ENCODE assay signal across 16 cellular contexts in genomic region chr12:47896633-47897032, GRCh38. TPM values are rescaled to one million over a fixed set of nuclear protein-coding genes. Genes with fewer than 3 reads are reported as not detected.
DNase-seq lines count a peak whose midpoint lies in the region; ATAC-seq, FAIRE-seq and TF ChIP-seq lines count a peak whose summit lies in the region.
"Had no signal": no experiment of that assay in that cellular context is flagged by ENCODE, and none has a peak within 500 bp of the region (broad histone marks: within the 10 kb centered on the region; RNA-seq: fewer than 3 reads in every experiment).

No MANE protein-coding gene starts in this region.

- H3K27ac ChIP-seq in foreskin keratinocyte (no peak overlapping the region), testis (no peak overlapping the region)

- FAIRE-seq in RCC 7860 (lab: Jason Lieb, UNC) = no peak

- H3K4me1 Mint-ChIP-seq in effector memory CD8-positive, alpha-beta T cell (ENCODE audit: low read depth in 2 of 2) = peaks cover 9 to 15% of the 10 kb centered on the region in 2 donors

- H3K27me3 Mint-ChIP-seq in effector memory CD8-positive, alpha-beta T cell = peaks cover 22 to 53% of the 10 kb centered on the region in 2 donors

- no peaks in the 10 kb centered on the region for H3K9me3 Mint-ChIP-seq in effector memory CD8-positive, alpha-beta T cell
- H3K9me3 Mint-ChIP-seq: stimulated activated naive CD8-positive, alpha-beta T cell treated with anti-CD3 and anti-CD28 coated beads, Interleukin-15, Interleukin-2, amounts not matched to agents 100 ng/mL and 50 ng/mL, for 24 hours had no signal

- intact Hi-C loops in testis (cut with DNase I; ENCODE audit: low total_unique reads) = no loop called here

- peak; percentile 7 for ATAC-seq in foreskin keratinocyte
- ATAC-seq in effector memory CD8-positive, alpha-beta T cell (replicated peaks) = no peak
- no peak for ATAC-seq in GM21529 (IDR thresholded peaks at IDR 0.05; ENCODE audit: unreplicated experiment)
- ATAC-seq: esophagus mucosa had no signal

- H3K36me3 ChIP-seq in testis (ENCODE audit: low read depth, missing control alignments) = no peaks in the 10 kb centered on the region
- H3K36me3 ChIP-seq: BE2C had no signal

- no peak for TF ChIP-seq POLR2A in testis (IDR thresholded peaks at IDR 0.05)

- no peak overlapping the region for H3K4me3 ChIP-seq in testis

- no peak overlapping the region for H3K27ac Mint-ChIP-seq in effector memory CD8-positive, alpha-beta T cell
- H3K27ac Mint-ChIP-seq: stimulated activated naive CD8-positive, alpha-beta T cell treated with anti-CD3 and anti-CD28 coated beads, Interleukin-15, Interleukin-2, amounts not matched to agents 100 ng/mL and 50 ng/mL, for 24 hours had no signal

- 65% methylated on average over 8 of the region's 8 CpGs for WGBS in testis, 2 donors

- DNase-seq in A172 (ENCODE audit: low spot score) (peak; percentile 86), ELF-1 (ENCODE audit: low read depth, low spot score) (peak; percentile 79), RCC 7860 (ENCODE audit: low spot score) (peak; percentile 35), foreskin keratinocyte (peak; percentile 54 to 86), SKM-1 treated with dmso at 0.1 percent for 144 hours (lab: John Stamatoyannopoulos, UW; ENCODE audit: unreplicated experiment) (no peak), testis (no peak)
- no peak for DNase-seq in effector memory CD8-positive, alpha-beta T cell
- DNase-seq: activated CD4-positive, alpha-beta T cell treated with anti-CD3 and anti-CD28 coated beads for 4 hours; BE2C; caudate nucleus; mesendoderm; retina; stimulated activated CD4-positive, alpha-beta T cell treated with anti-CD3 and anti-CD28 coated beads, Interleukin-4, amount 100 ng/mL, for 1 hour had no signal

- no peaks in the 10 kb centered on the region for H3K9me3 ChIP-seq in testis
- H3K9me3 ChIP-seq: BE2C had no signal

- H3K4me1 ChIP-seq in foreskin keratinocyte = peaks cover 22% of the 10 kb centered on the region
- H3K4me1 ChIP-seq in testis = no peaks in the 10 kb centered on the region
- H3K4me1 ChIP-seq: BE2C had no signal

- H3K27me3 ChIP-seq in foreskin keratinocyte (no peaks in the 10 kb centered on the region), testis (no peaks in the 10 kb centered on the region)
- H3K27me3 ChIP-seq: BE2C had no signal

- TF ChIP-seq CTCF in foreskin keratinocyte (conservative IDR thresholded peaks at IDR 0.05) (no peak), testis (IDR thresholded peaks at IDR 0.05) (no peak)

- no peak overlapping the region for H3K4me3 Mint-ChIP-seq in effector memory CD8-positive, alpha-beta T cell

- peaks cover 3% of the 10 kb centered on the region for H3K36me3 Mint-ChIP-seq in effector memory CD8-positive, alpha-beta T cell (ENCODE audit: insufficient read depth)

RNA-seq across cellular contexts. Expression of gene VDR, which starts 8.2 kb away (rescaled TPM):
- 2.5 and 3.3 TPM in 2 replicates for total RNA-seq in A172 (2014; rRNA removed; shearing (Covaris generic))
- total RNA-seq in foreskin keratinocyte (33.4 and 33.6 TPM in 2 replicates), testis (1 to 10 TPM; 1.4 to 2.9 TPM)
- polyA plus RNA-seq in foreskin keratinocyte (14.9 and 15.8 TPM in 2 replicates), testis (ENCODE audit: insufficient read depth, low read depth, low replicate concordance) (3.7 TPM)

Comparison
In these comparisons a context has a peak if more than half of its experiments do, and no peak if none do; other contexts are left out.
1. DNase-seq: peak in A172 (single experiment), ELF-1 (single experiment), RCC 7860 (single experiment) and foreskin keratinocyte (2 of 2); none in effector memory CD8-positive, alpha-beta T cell (0 of 3), SKM-1 treated with dmso at 0.1 percent for 144 hours (single experiment) and testis (single experiment).